ENCODE assay signal across 21 cellular contexts in genomic region chr4:7412586-7412975, GRCh38. TPM values are rescaled to one million over a fixed set of nuclear protein-coding genes. Genes with fewer than 3 reads are reported as not detected.
DNase-seq lines count a peak whose midpoint lies in the region; ATAC-seq and TF ChIP-seq lines count a peak whose summit lies in the region.
"Had no signal": no experiment of that assay in that cellular context is flagged by ENCODE, and none has a peak within 500 bp of the region (broad histone marks: within the 10 kb centered on the region; RNA-seq: fewer than 3 reads in every experiment).

No MANE protein-coding gene starts in this region.

- H3K27ac Mint-ChIP-seq in chondrocyte (ENCODE audit: unreplicated experiment), result no peak overlapping the region
- no peak overlapping the region for H3K27ac Mint-ChIP-seq in osteocyte (ENCODE audit: unreplicated experiment)
- H3K27ac Mint-ChIP-seq: activated B cell treated with CpG ODN at 0.5 μM for 24 hours; activated CD4-positive, alpha-beta memory T cell treated with anti-CD3 and anti-CD28 coated beads, Interleukin-2, amount 10 ng/mL, durations not matched to agents 7 days and 5 days; CD8-positive, alpha-beta T cell; memory B cell had no signal

- DNase-seq in right cardiac atrium (peak in 2 of 3 donors; percentile 17 to 45), heart right ventricle (no peak), chondrocyte (ENCODE audit: low spot score) (peak; percentile 71), osteocyte (ENCODE audit: extremely low spot score, unreplicated experiment) (peak; percentile 71), aorta (peak; percentile 21 to 42), KG1 (lab: John Stamatoyannopoulos, UW) (no peak), cortex of kidney (lab: John Stamatoyannopoulos, UW) (no peak)
- DNase-seq: activated B cell treated with CpG ODN at 0.5 μM for 24 hours; activated CD4-positive, alpha-beta memory T cell treated with anti-CD3 and anti-CD28 coated beads, Interleukin-2, amount 10 ng/mL, durations not matched to agents 7 days and 5 days; activated naive CD4-positive, alpha-beta T cell treated with Interleukin-2 at 50 U/mL for 16 hours; anterior cingulate cortex; CD8-positive, alpha-beta T cell; central memory CD4-positive, alpha-beta T cell; IMR-90; NCI-H1105 treated with DMSO at 0.1 percent for 48 hours; NCI-H2081; NCI-H226; NCI-H774; stimulated activated naive CD4-positive, alpha-beta T cell treated with Interleukin-2 at 50 U/mL for 16 hours had no signal

- H3K4me1 ChIP-seq in right cardiac atrium (ENCODE audit: control insufficient read depth, insufficient read depth, low read length), result no peaks in the 10 kb centered on the region
- no peaks in the 10 kb centered on the region for H3K4me1 ChIP-seq in heart right ventricle
- peaks cover 0 to 4% of the 10 kb centered on the region in 2 donors for H3K4me1 ChIP-seq in aorta (ENCODE audit: control insufficient read depth in 1 of 2, insufficient read depth in 2 of 2, low read length in 2 of 2)
- H3K4me1 ChIP-seq: thyroid gland had no signal

- WGBS in right cardiac atrium, result 77% methylated on average over 3 of the region's 3 CpGs
- WGBS in heart right ventricle, 2 donors, result 71 to 85% methylated on average over 3 of the region's 3 CpGs
- 77 to 86% methylated on average over 3 of the region's 3 CpGs for WGBS in aorta, 2 donors

- H3K4me3 Mint-ChIP-seq in chondrocyte (ENCODE audit: unreplicated experiment) (no peak overlapping the region), osteocyte (ENCODE audit: unreplicated experiment) (no peak overlapping the region)
- H3K4me3 Mint-ChIP-seq: activated B cell treated with CpG ODN at 0.5 μM for 24 hours; activated CD4-positive, alpha-beta memory T cell treated with anti-CD3 and anti-CD28 coated beads, Interleukin-2, amount 10 ng/mL, durations not matched to agents 7 days and 5 days; CD8-positive, alpha-beta T cell; memory B cell had no signal

- TF ChIP-seq CTCF in heart right ventricle (IDR thresholded peaks at IDR 0.05) (no peak), chondrocyte (IDR thresholded peaks at IDR 0.05) (no peak), osteocyte (IDR thresholded peaks at IDR 0.05) (no peak)

- ATAC-seq in right cardiac atrium, result no peak
- no peak for ATAC-seq in heart right ventricle
- ATAC-seq in aorta (ENCODE audit: low FRiP score), result no peak
- ATAC-seq: CD8-positive, alpha-beta T cell had no signal

- H3K27me3 Mint-ChIP-seq in chondrocyte (ENCODE audit: low read depth) (peaks cover 36% of the 10 kb centered on the region), osteocyte (ENCODE audit: unreplicated experiment) (peaks cover 29% of the 10 kb centered on the region)

- H3K36me3 Mint-ChIP-seq in chondrocyte (ENCODE audit: low read depth) (peaks cover 11% of the 10 kb centered on the region), osteocyte (ENCODE audit: unreplicated experiment) (no peaks in the 10 kb centered on the region)
- H3K36me3 Mint-ChIP-seq: CD8-positive, alpha-beta T cell had no signal

- H3K27me3 ChIP-seq in right cardiac atrium (ENCODE audit: control insufficient read depth, insufficient read depth), result no peaks in the 10 kb centered on the region
- H3K27me3 ChIP-seq in heart right ventricle, result peaks cover 0 to 10% (median 6%) of the 10 kb centered on the region in 7 donors
- no peaks in the 10 kb centered on the region for H3K27me3 ChIP-seq in aorta (ENCODE audit: control insufficient read depth in 1 of 2, insufficient read depth in 2 of 2, low read length in 1 of 2)
- H3K27me3 ChIP-seq: thyroid gland had no signal

- H3K9me3 Mint-ChIP-seq in chondrocyte (ENCODE audit: low read depth) (peaks cover 17% of the 10 kb centered on the region), osteocyte (ENCODE audit: unreplicated experiment) (peaks cover 10% of the 10 kb centered on the region)

- H3K27ac ChIP-seq in right cardiac atrium (ENCODE audit: low read length) (no peak overlapping the region), heart right ventricle (no peak overlapping the region), aorta (ENCODE audit: low read depth in 1 of 2, low read length in 2 of 2) (no peak overlapping the region)
- H3K27ac ChIP-seq: thyroid gland had no signal

- intact Hi-C loops in right cardiac atrium (cut with DNase I) (no loop called here), heart right ventricle (cut with DNase I) (no loop called here), aorta (cut with DNase I) (no loop called here)

- H3K4me1 Mint-ChIP-seq in chondrocyte (ENCODE audit: low read depth), result peaks cover 5% of the 10 kb centered on the region
- H3K4me1 Mint-ChIP-seq in osteocyte (ENCODE audit: unreplicated experiment), result no peaks in the 10 kb centered on the region
- H3K4me1 Mint-ChIP-seq: activated B cell treated with CpG ODN at 0.5 μM for 24 hours; activated CD4-positive, alpha-beta memory T cell treated with anti-CD3 and anti-CD28 coated beads, Interleukin-2, amount 10 ng/mL, durations not matched to agents 7 days and 5 days; memory B cell had no signal

- H3K36me3 ChIP-seq in heart right ventricle (no peaks in the 10 kb centered on the region), aorta (ENCODE audit: control insufficient read depth in 1 of 2, insufficient read depth in 2 of 2, low read length in 1 of 2) (no peaks in the 10 kb centered on the region)
- H3K36me3 ChIP-seq: thyroid gland had no signal

- H3K9me3 ChIP-seq in right cardiac atrium (ENCODE audit: control insufficient read depth, low read length) (no peaks in the 10 kb centered on the region), heart right ventricle (peaks cover 0 to 20% (median 5%) of the 10 kb centered on the region in 11 donors), aorta (ENCODE audit: control insufficient read depth, low read length) (peaks cover 1% of the 10 kb centered on the region)
- H3K9me3 ChIP-seq: thyroid gland had no signal

- no peak overlapping the region for H3K4me3 ChIP-seq in right cardiac atrium (ENCODE audit: low read length)
- no peak overlapping the region for H3K4me3 ChIP-seq in heart right ventricle
- H3K4me3 ChIP-seq in aorta (ENCODE audit: low read length in 2 of 2), result no peak overlapping the region
- H3K4me3 ChIP-seq: thyroid gland had no signal

RNA-seq across cellular contexts. Expression of gene PSAPL1, which starts 22.1 kb away (rescaled TPM):
- not detected for total RNA-seq in right cardiac atrium
- not detected for polyA plus RNA-seq in right cardiac atrium
- under 1 TPM in 1 of 10 donors, not detected in 9; 0.05 TPM for total RNA-seq in heart right ventricle
- polyA plus RNA-seq in heart right ventricle, result not detected
- not detected in 3 replicates for total RNA-seq in chondrocyte
- not detected in 2 replicates for total RNA-seq in osteocyte
- total RNA-seq in aorta, result not detected
- polyA plus RNA-seq in aorta, result not detected
- total RNA-seq: activated B cell treated with CpG ODN at 0.5 μM for 24 hours; activated CD4-positive, alpha-beta memory T cell treated with anti-CD3 and anti-CD28 coated beads, Interleukin-2, amount 10 ng/mL, durations not matched to agents 7 days and 5 days; CD8-positive, alpha-beta T cell; IMR-90; thyroid gland had no signal
- polyA plus RNA-seq: IMR-90 had no signal

Comparison
In these comparisons a context has a peak if more than half of its experiments do, and no peak if none do; other contexts are left out.
1. DNase-seq: peak in right cardiac atrium (2 of 3), chondrocyte (single experiment), osteocyte (single experiment) and aorta (2 of 2); none in heart right ventricle (0 of 2), KG1 (single experiment) and cortex of kidney (single experiment).